Comparison of ENCODE assay signal across 12 cellular contexts in genomic region chr2:106106627-106107508, GRCh38.
DNase-seq lines count a peak whose midpoint lies in the region; ATAC-seq and TF ChIP-seq lines count a peak whose summit lies in the region.
"Had no signal": no experiment of that assay in that cellular context is flagged by ENCODE, and none has a peak within 500 bp of the region (broad histone marks: within the 10 kb centered on the region; RNA-seq: fewer than 3 reads in every experiment).

No MANE protein-coding gene starts in this region.

- intact Hi-C loops in body of pancreas (cut with DNase I) (loop anchor here (10.0 kb wide), 2 partner anchors 368 to 438 kb away; no protein-coding TSS in a partner anchor), A673 (cut with micrococcal nuclease; ENCODE audit: unreplicated experiment) (loop anchor here (10.0 kb wide), 1 partner anchor 138 kb away; no protein-coding TSS in a partner anchor)

- H3K9me3 ChIP-seq in CD4-positive, CD25-positive, alpha-beta regulatory T cell (ENCODE audit: control insufficient read depth in 2 of 2, low read length in 2 of 2): no peaks in the 10 kb centered on the region
- H3K9me3 ChIP-seq in body of pancreas (no peaks in the 10 kb centered on the region), A673 (ENCODE audit: low read depth, low read length, poor library complexity, severe bottlenecking) (no peaks in the 10 kb centered on the region)
- H3K9me3 ChIP-seq: esophagus muscularis mucosa had no signal

- peaks cover 86% of the 10 kb centered on the region for H3K36me3 ChIP-seq in CD4-positive, CD25-positive, alpha-beta regulatory T cell (ENCODE audit: control insufficient read depth, insufficient read depth, low read length)
- H3K36me3 ChIP-seq in body of pancreas (replicated peaks in 1 of 2; ENCODE audit: insufficient read depth in 1 of 2, low read depth in 2 of 2): no peaks in the 10 kb centered on the region
- H3K36me3 ChIP-seq in A673 (ENCODE audit: insufficient read depth, low read length, poor library complexity, severe bottlenecking): no peaks in the 10 kb centered on the region

- CTCF ChIA-PET in A673 (lab: Charles Lee): no interaction called here

- H3K27ac ChIP-seq in CD4-positive, CD25-positive, alpha-beta regulatory T cell (ENCODE audit: insufficient read depth, low read length, poor library complexity, severe bottlenecking): peak overlapping the region; percentile 67
- H3K27ac ChIP-seq in body of pancreas: no peak overlapping the region
- no peak overlapping the region for H3K27ac ChIP-seq in A673 (ENCODE audit: low read depth, low read length, poor library complexity, severe bottlenecking)
- H3K27ac ChIP-seq: esophagus muscularis mucosa had no signal

- BruUV-seq in A673 (replicated peaks; lab: Mats Ljungman, UMichigan): no TSS peak

- no peak for DNase-seq in CD4-positive, CD25-positive, alpha-beta regulatory T cell
- peak; percentile 68 for DNase-seq in GM13976 (ENCODE audit: low spot score)
- no peak for DNase-seq in body of pancreas
- no peak for DNase-seq in A673 (ENCODE audit: low spot score)
- no peak for DNase-seq in left lobe of liver (ENCODE audit: low spot score)
- no peak for DNase-seq in superior temporal gyrus (ENCODE audit: extremely low spot score)
- DNase-seq: C1 segment of cervical spinal cord, NCI-H2227 treated with DMSO at 0.1 percent for 48 hours had no signal

- no peaks in the 10 kb centered on the region for H3K9me3 Mint-ChIP-seq in CD4-positive, CD25-positive, alpha-beta regulatory T cell
- H3K9me3 Mint-ChIP-seq: activated T-cell treated with anti-CD3 and anti-CD28 coated beads, Interleukin-2, amount 50 U/mL, for 4 hours had no signal

- in situ Hi-C loops in GM13976 (cut with MboI; ENCODE audit: low sequenced_read_pairs, unreplicated experiment): loop anchor here (25.0 kb wide), 1 partner anchor 430 kb away; no protein-coding TSS in a partner anchor

- TF ChIP-seq CTCF in GM13976 (IDR thresholded peaks at IDR 0.05; ENCODE audit: borderline replicate concordance, control extremely low read depth, extremely low read depth, insufficient read depth, missing control alignments): no peak
- TF ChIP-seq CTCF in body of pancreas (IDR thresholded peaks at IDR 0.05): no peak
- no peak for TF ChIP-seq CTCF in A673 (conservative IDR thresholded peaks at IDR 0.05; ENCODE audit: low read depth, low read length)

- H3K27me3 Mint-ChIP-seq in CD4-positive, CD25-positive, alpha-beta regulatory T cell: no peaks in the 10 kb centered on the region

- no peak overlapping the region for H3K4me3 ChIP-seq in CD4-positive, CD25-positive, alpha-beta regulatory T cell (ENCODE audit: low read depth, low read length)
- H3K4me3 ChIP-seq in body of pancreas (no peak overlapping the region), A673 (ENCODE audit: low read depth, low read length, poor library complexity, severe bottlenecking) (no peak overlapping the region)
- H3K4me3 ChIP-seq: esophagus muscularis mucosa had no signal

- H3K4me1 ChIP-seq in CD4-positive, CD25-positive, alpha-beta regulatory T cell (ENCODE audit: control insufficient read depth, insufficient read depth, low read length, poor library complexity, severe bottlenecking): peaks cover 19% of the 10 kb centered on the region
- H3K4me1 ChIP-seq in body of pancreas (no peaks in the 10 kb centered on the region), A673 (ENCODE audit: insufficient read depth, low read length, poor library complexity, severe bottlenecking) (no peaks in the 10 kb centered on the region)

- POLR2A ChIA-PET in A673 (lab: Charles Lee; ENCODE audit: low non-redundant PET): no interaction called here

- no peaks in the 10 kb centered on the region for H3K27me3 ChIP-seq in CD4-positive, CD25-positive, alpha-beta regulatory T cell (ENCODE audit: control insufficient read depth, insufficient read depth, low read length)
- H3K27me3 ChIP-seq in body of pancreas: no peaks in the 10 kb centered on the region
- H3K27me3 ChIP-seq in A673 (replicated peaks; ENCODE audit: insufficient read depth, low read depth, low read length, poor library complexity): no peaks in the 10 kb centered on the region
- H3K27me3 ChIP-seq: esophagus muscularis mucosa had no signal

- ATAC-seq in CD4-positive, CD25-positive, alpha-beta regulatory T cell (ENCODE audit: low read depth in 2 of 2): no peak
- ATAC-seq in HG03066 (IDR thresholded peaks at IDR 0.05; ENCODE audit: low read depth, unreplicated experiment) (peak; percentile 11), body of pancreas (peak; percentile 31), HG03571 (IDR thresholded peaks at IDR 0.05; ENCODE audit: unreplicated experiment) (no peak), left lobe of liver (no peak)

- TF ChIP-seq POLR2A in body of pancreas (IDR thresholded peaks at IDR 0.05): no peak

- H3K4me3 Mint-ChIP-seq in CD4-positive, CD25-positive, alpha-beta regulatory T cell: peak overlapping the region in 1 of 4 donors; percentile 41
- H3K4me3 Mint-ChIP-seq: activated T-cell treated with anti-CD3 and anti-CD28 coated beads, Interleukin-2, amount 50 U/mL, for 4 hours had no signal

- WGBS in body of pancreas, 2 donors: 84 to 87% methylated on average over 9 to 11 of the region's 12 CpGs

- peaks cover 30% of the 10 kb centered on the region for H3K36me3 Mint-ChIP-seq in CD4-positive, CD25-positive, alpha-beta regulatory T cell

- H3K27ac Mint-ChIP-seq in CD4-positive, CD25-positive, alpha-beta regulatory T cell: peak overlapping the region in 1 of 3 donors; percentile 73

- peaks cover 6 to 35% (median 14%) of the 10 kb centered on the region in 4 donors for H3K4me1 Mint-ChIP-seq in CD4-positive, CD25-positive, alpha-beta regulatory T cell

Comparison
In these comparisons a context has a peak if more than half of its experiments do, and no peak if none do; other contexts are left out.
1. ATAC-seq: peak in HG03066 (single experiment) and body of pancreas (single experiment); none in CD4-positive, CD25-positive, alpha-beta regulatory T cell (0 of 2), HG03571 (single experiment) and left lobe of liver (single experiment).